Comparison of ENCODE assay signal across 8 cellular contexts in genomic region chr13:45441633-45442032, GRCh38. TPM values are rescaled to one million over a fixed set of nuclear protein-coding genes. Genes with fewer than 3 reads are reported as not detected.
DNase-seq lines count a peak whose midpoint lies in the region; ATAC-seq and TF ChIP-seq lines count a peak whose summit lies in the region.

No MANE protein-coding gene starts in this region.

- H3K36me3 Mint-ChIP-seq in activated CD8-positive, alpha-beta T cell treated with anti-CD3 and anti-CD28 coated beads for 36 hours (ENCODE audit: low read depth) = no peaks in the 10 kb centered on the region
- H3K36me3 Mint-ChIP-seq in memory B cell = no peaks in the 10 kb centered on the region

- H3K36me3 ChIP-seq in stomach = no peaks in the 10 kb centered on the region

- no peak overlapping the region for H3K27ac ChIP-seq in stomach
- H3K27ac ChIP-seq in caudate nucleus (ENCODE audit: low read depth, low read length) = no peak overlapping the region

- no peaks in the 10 kb centered on the region for H3K27me3 Mint-ChIP-seq in activated CD8-positive, alpha-beta T cell treated with anti-CD3 and anti-CD28 coated beads for 36 hours
- H3K27me3 Mint-ChIP-seq in memory B cell = peaks cover 5% of the 10 kb centered on the region

- no peaks in the 10 kb centered on the region for H3K27me3 ChIP-seq in stomach

- POLR2A ChIA-PET in activated CD8-positive, alpha-beta T cell treated with anti-CD3 and anti-CD28 coated beads for 36 hours (lab: Charles Lee) = interaction anchor here (0.7 kb wide), 1 partner anchor 20 kb away, joined by 3 read pairs; no protein-coding TSS in a partner anchor

- H3K27ac Mint-ChIP-seq in activated CD8-positive, alpha-beta T cell treated with anti-CD3 and anti-CD28 coated beads for 36 hours = no peak overlapping the region
- no peak overlapping the region for H3K27ac Mint-ChIP-seq in memory B cell

- no peak overlapping the region for H3K4me3 ChIP-seq in GM12865 (ENCODE audit: low read depth, low read length)
- H3K4me3 ChIP-seq in stomach = no peak overlapping the region

- H3K4me1 Mint-ChIP-seq in activated CD8-positive, alpha-beta T cell treated with anti-CD3 and anti-CD28 coated beads for 36 hours (ENCODE audit: low read depth) = peaks cover 12% of the 10 kb centered on the region
- peaks cover 9% of the 10 kb centered on the region for H3K4me1 Mint-ChIP-seq in memory B cell

- 49 to 60% (median 57%) methylated on average over 2 of the region's 2 CpGs for WGBS in stomach, 5 donors

- peaks cover 0 to 15% (median 7%) of the 10 kb centered on the region in 4 donors for H3K4me1 ChIP-seq in stomach

- TF ChIP-seq EP300 in stomach (IDR thresholded peaks at IDR 0.05) = no peak

- intact Hi-C loops in activated CD8-positive, alpha-beta T cell treated with anti-CD3 and anti-CD28 coated beads for 36 hours (cut with micrococcal nuclease) = no loop called here
- intact Hi-C loops in stomach (cut with DNase I; ENCODE audit: low total_unique reads) = no loop called here

- no peak overlapping the region for H3K4me3 Mint-ChIP-seq in activated CD8-positive, alpha-beta T cell treated with anti-CD3 and anti-CD28 coated beads for 36 hours
- H3K4me3 Mint-ChIP-seq in memory B cell = no peak overlapping the region

- no peak for TF ChIP-seq POLR2A in stomach (IDR thresholded peaks at IDR 0.05)

- H3K9me3 ChIP-seq in stomach = no peaks in the 10 kb centered on the region

- ATAC-seq in HG02973 (IDR thresholded peaks at IDR 0.05; ENCODE audit: unreplicated experiment) (peak; percentile 82), memory B cell (ENCODE audit: low read depth) (peak; percentile 43), HG03354 (IDR thresholded peaks at IDR 0.05; ENCODE audit: poor library complexity, severe bottlenecking, unreplicated experiment) (no peak)
- peak; percentile 95 for ATAC-seq in activated CD8-positive, alpha-beta T cell treated with anti-CD3 and anti-CD28 coated beads for 36 hours

- DNase-seq in GM12865 (ENCODE audit: low read depth) (peak; percentile 71), memory B cell (ENCODE audit: low spot score in 2 of 2) (no peak), stomach (no peak), caudate nucleus (lab: John Stamatoyannopoulos, UW) (no peak), HUDEP-2 (lab: John Stamatoyannopoulos, UW; ENCODE audit: unreplicated experiment in 76 of 76) (no peak)
- peak; percentile 46 for DNase-seq in activated CD8-positive, alpha-beta T cell treated with anti-CD3 and anti-CD28 coated beads for 36 hours

- H3K9me3 Mint-ChIP-seq in activated CD8-positive, alpha-beta T cell treated with anti-CD3 and anti-CD28 coated beads for 36 hours = no peaks in the 10 kb centered on the region
- H3K9me3 Mint-ChIP-seq in memory B cell = no peaks in the 10 kb centered on the region

- TF ChIP-seq CTCF in GM12865 (IDR thresholded peaks at IDR 0.05; ENCODE audit: insufficient read depth, low read depth, low read length, missing control alignments) = peak; percentile 23
- TF ChIP-seq CTCF in activated CD8-positive, alpha-beta T cell treated with anti-CD3 and anti-CD28 coated beads for 36 hours (IDR thresholded peaks at IDR 0.05) = no peak
- TF ChIP-seq CTCF in stomach (IDR thresholded peaks at IDR 0.05) = no peak

- CTCF ChIA-PET in activated CD8-positive, alpha-beta T cell treated with anti-CD3 and anti-CD28 coated beads for 36 hours (lab: Charles Lee) = interaction anchor here (1.1 kb wide), 1 partner anchor 70 kb away, joined by 3 read pairs; no protein-coding TSS in a partner anchor

RNA-seq across cellular contexts. Expression of gene COG3, which starts 23.1 kb away (rescaled TPM):
- total RNA-seq in activated CD8-positive, alpha-beta T cell treated with anti-CD3 and anti-CD28 coated beads for 36 hours = 10 to 100 TPM; 19.9 to 22.1 TPM
- 100 to 1,000 TPM in 3 of 5 donors, 10 to 100 TPM in 2; 27.2 to 442 (median 101) TPM for total RNA-seq in stomach
- 10 to 100 TPM; 10.4 to 11.0 (median 10.7) TPM for polyA plus RNA-seq in stomach

RNA-seq across cellular contexts. Expression of gene SLC25A30, which starts 23.5 kb away (rescaled TPM):
- 10 to 100 TPM; 18.9 to 21.2 TPM for total RNA-seq in activated CD8-positive, alpha-beta T cell treated with anti-CD3 and anti-CD28 coated beads for 36 hours
- 10 to 100 TPM in 2 of 5 donors, 1 to 10 TPM in 3; 3.5 to 51.9 (median 8.7) TPM for total RNA-seq in stomach
- 1 to 10 TPM; 2.9 to 7.4 (median 6.9) TPM for polyA plus RNA-seq in stomach

Comparison
In these comparisons a context has a peak if more than half of its experiments do, and no peak if none do; other contexts are left out.
1. DNase-seq: peak in GM12865 (single experiment) and activated CD8-positive, alpha-beta T cell treated with anti-CD3 and anti-CD28 coated beads for 36 hours (single experiment); none in memory B cell (0 of 2), stomach (single experiment), caudate nucleus (0 of 61) and HUDEP-2 (0 of 76).